Comparison of ENCODE assay signal across 1 cellular context in the genomic region with DNA sequence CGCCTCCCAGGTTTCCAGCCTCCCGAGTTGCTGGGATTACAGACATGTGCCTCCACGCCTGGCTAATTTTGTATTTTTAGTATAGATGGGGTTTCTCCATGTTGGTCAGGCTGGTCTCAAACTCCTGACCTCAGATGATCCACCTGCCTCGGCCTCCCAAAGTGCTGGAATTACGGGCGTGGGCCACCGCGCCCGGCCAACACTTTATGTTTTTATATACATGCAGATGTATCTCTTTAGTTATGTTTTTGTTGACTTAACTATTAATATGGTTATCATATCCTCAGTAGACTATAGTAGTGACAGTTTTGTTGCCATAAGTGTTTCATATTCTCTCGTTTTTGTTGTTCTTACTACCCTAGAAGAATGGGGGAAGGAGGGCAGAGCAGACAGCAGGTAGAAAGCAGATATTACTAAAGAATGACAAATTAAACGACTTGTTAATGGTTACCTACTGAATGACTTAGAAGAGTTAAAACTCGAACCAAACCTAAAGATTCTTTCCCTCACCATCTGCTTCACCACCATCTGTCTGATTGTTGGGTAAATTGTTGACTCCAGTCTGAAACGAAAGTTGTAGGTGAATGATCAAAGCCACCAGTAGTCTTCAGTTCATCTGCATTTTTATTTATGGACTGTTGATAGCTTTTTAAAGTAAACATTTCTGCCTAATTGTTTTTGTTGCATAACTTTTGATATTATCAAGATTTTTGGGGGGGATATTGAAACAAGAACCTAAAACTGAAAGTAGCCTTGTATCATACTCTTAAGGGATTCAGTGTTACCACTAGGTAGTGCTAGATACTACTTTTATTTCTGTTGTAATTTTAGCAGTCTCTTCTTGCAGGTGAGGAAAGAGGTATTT.
TF ChIP-seq lines count a peak whose summit lies in the region.

No MANE protein-coding gene starts in this region.

TF ChIP-seq in WTC11, 78 proteins besides CTCF, POLR2A, EP300 and RAD21 (continued from another document):
- TF ChIP-seq, protein P1, sequence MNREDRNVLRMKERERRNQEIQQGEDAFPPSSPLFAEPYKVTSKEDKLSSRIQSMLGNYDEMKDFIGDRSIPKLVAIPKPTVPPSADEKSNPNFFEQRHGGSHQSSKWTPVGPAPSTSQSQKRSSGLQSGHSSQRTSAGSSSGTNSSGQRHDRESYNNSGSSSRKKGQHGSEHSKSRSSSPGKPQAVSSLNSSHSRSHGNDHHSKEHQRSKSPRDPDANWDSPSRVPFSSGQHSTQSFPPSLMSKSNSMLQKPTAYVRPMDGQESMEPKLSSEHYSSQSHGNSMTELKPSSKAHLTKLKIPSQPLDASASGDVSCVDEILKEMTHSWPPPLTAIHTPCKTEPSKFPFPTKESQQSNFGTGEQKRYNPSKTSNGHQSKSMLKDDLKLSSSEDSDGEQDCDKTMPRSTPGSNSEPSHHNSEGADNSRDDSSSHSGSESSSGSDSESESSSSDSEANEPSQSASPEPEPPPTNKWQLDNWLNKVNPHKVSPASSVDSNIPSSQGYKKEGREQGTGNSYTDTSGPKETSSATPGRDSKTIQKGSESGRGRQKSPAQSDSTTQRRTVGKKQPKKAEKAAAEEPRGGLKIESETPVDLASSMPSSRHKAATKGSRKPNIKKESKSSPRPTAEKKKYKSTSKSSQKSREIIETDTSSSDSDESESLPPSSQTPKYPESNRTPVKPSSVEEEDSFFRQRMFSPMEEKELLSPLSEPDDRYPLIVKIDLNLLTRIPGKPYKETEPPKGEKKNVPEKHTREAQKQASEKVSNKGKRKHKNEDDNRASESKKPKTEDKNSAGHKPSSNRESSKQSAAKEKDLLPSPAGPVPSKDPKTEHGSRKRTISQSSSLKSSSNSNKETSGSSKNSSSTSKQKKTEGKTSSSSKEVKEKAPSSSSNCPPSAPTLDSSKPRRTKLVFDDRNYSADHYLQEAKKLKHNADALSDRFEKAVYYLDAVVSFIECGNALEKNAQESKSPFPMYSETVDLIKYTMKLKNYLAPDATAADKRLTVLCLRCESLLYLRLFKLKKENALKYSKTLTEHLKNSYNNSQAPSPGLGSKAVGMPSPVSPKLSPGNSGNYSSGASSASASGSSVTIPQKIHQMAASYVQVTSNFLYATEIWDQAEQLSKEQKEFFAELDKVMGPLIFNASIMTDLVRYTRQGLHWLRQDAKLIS (CRISPR knock-in tag; IDR thresholded peaks at IDR 0.05; ENCODE audit: borderline replicate concordance) = no peak
- no peak for TF ChIP-seq ZNF138 (CRISPR knock-in tag; conservative IDR thresholded peaks at IDR 0.05)
- no peak for TF ChIP-seq ZNF416 (CRISPR knock-in tag; IDR thresholded peaks at IDR 0.05)
- TF ChIP-seq NR1H2 (CRISPR knock-in tag; IDR thresholded peaks at IDR 0.05) = no peak
- TF ChIP-seq MXD4 (CRISPR knock-in tag; IDR thresholded peaks at IDR 0.05; ENCODE audit: borderline replicate concordance) = no peak
- TF ChIP-seq FOXP1 (CRISPR knock-in tag; IDR thresholded peaks at IDR 0.05; ENCODE audit: borderline replicate concordance) = no peak
- TF ChIP-seq, protein P2, sequence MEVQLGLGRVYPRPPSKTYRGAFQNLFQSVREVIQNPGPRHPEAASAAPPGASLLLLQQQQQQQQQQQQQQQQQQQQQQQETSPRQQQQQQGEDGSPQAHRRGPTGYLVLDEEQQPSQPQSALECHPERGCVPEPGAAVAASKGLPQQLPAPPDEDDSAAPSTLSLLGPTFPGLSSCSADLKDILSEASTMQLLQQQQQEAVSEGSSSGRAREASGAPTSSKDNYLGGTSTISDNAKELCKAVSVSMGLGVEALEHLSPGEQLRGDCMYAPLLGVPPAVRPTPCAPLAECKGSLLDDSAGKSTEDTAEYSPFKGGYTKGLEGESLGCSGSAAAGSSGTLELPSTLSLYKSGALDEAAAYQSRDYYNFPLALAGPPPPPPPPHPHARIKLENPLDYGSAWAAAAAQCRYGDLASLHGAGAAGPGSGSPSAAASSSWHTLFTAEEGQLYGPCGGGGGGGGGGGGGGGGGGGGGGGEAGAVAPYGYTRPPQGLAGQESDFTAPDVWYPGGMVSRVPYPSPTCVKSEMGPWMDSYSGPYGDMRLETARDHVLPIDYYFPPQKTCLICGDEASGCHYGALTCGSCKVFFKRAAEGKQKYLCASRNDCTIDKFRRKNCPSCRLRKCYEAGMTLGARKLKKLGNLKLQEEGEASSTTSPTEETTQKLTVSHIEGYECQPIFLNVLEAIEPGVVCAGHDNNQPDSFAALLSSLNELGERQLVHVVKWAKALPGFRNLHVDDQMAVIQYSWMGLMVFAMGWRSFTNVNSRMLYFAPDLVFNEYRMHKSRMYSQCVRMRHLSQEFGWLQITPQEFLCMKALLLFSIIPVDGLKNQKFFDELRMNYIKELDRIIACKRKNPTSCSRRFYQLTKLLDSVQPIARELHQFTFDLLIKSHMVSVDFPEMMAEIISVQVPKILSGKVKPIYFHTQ (CRISPR knock-in tag; IDR thresholded peaks at IDR 0.05) = no peak
- TF ChIP-seq, protein P3, sequence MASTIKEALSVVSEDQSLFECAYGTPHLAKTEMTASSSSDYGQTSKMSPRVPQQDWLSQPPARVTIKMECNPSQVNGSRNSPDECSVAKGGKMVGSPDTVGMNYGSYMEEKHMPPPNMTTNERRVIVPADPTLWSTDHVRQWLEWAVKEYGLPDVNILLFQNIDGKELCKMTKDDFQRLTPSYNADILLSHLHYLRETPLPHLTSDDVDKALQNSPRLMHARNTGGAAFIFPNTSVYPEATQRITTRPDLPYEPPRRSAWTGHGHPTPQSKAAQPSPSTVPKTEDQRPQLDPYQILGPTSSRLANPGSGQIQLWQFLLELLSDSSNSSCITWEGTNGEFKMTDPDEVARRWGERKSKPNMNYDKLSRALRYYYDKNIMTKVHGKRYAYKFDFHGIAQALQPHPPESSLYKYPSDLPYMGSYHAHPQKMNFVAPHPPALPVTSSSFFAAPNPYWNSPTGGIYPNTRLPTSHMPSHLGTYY (CRISPR knock-in tag; IDR thresholded peaks at IDR 0.05) = no peak
